In the genomic region with DNA sequence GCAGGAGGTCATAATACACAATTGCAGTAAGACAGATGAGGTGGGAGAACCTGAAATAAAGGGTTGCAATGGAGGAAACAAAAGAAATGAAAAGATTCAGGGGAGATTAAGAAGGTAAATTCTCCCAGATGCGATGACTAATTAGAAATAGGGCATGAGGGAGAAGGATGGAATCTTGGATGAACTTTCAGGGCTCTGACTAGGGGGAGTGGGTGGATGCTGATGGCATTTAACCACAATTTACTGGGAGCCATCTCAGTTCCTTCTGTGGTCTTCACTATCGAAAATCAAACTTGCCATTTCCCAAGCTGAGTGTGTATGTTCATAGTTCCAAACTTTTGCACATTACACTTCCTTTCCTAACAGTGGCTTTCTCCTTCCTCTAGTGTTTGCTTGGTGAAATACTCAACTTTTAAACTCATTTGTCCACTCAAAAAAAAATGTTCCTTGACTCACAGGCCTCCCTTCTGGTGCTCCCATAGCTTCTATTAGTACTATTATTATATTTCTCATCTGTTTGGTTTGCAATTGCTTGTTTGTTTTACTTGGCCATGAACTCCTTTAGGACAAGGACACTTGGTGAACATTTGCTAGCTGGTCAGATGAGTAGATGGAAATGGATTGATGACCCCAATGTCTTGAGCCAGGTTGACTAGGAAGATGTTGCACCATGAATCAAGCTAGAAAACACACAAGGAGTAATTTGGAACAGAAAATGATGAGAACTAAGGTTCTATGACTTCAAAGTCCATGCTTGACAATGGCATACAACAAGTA, we compare ENCODE assay signal across 1 cellular context.
TF ChIP-seq lines count a peak whose summit lies in the region.

No MANE protein-coding gene starts in this region.

TF ChIP-seq in HepG2, 621 proteins besides CTCF, POLR2A, EP300 and RAD21 (continued from another document and continues in another):
- TF ChIP-seq HMGXB3 (CRISPR knock-in tag; IDR thresholded peaks at IDR 0.05; ENCODE audit: borderline replicate concordance): no peak
- no peak for TF ChIP-seq ARNT2 (CRISPR knock-in tag; IDR thresholded peaks at IDR 0.05; ENCODE audit: low read depth)
- no peak for TF ChIP-seq KDM6A (CRISPR knock-in tag; IDR thresholded peaks at IDR 0.05; ENCODE audit: low read depth)
- TF ChIP-seq THRA (CRISPR knock-in tag; IDR thresholded peaks at IDR 0.05; ENCODE audit: borderline replicate concordance): peak; percentile 95
- no peak for TF ChIP-seq GLI4 (CRISPR knock-in tag; IDR thresholded peaks at IDR 0.05; ENCODE audit: borderline replicate concordance)
- TF ChIP-seq ZNF333 (CRISPR knock-in tag; IDR thresholded peaks at IDR 0.05; ENCODE audit: borderline replicate concordance): no peak
- TF ChIP-seq YY1 (IDR thresholded peaks at IDR 0.05; ENCODE audit: insufficient read depth, insufficient replicate concordance, low read depth, low read length): no peak
- TF ChIP-seq ELF4 (CRISPR knock-in tag; IDR thresholded peaks at IDR 0.05; ENCODE audit: borderline replicate concordance): no peak
- TF ChIP-seq, protein P1, sequence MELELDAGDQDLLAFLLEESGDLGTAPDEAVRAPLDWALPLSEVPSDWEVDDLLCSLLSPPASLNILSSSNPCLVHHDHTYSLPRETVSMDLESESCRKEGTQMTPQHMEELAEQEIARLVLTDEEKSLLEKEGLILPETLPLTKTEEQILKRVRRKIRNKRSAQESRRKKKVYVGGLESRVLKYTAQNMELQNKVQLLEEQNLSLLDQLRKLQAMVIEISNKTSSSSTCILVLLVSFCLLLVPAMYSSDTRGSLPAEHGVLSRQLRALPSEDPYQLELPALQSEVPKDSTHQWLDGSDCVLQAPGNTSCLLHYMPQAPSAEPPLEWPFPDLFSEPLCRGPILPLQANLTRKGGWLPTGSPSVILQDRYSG (CRISPR knock-in tag; IDR thresholded peaks at IDR 0.05): no peak
- TF ChIP-seq KLF16 (CRISPR knock-in tag; IDR thresholded peaks at IDR 0.05): no peak
- no peak for TF ChIP-seq DBP (CRISPR knock-in tag; IDR thresholded peaks at IDR 0.05; ENCODE audit: not compliant biosample characterization)
- TF ChIP-seq ATF7-NPFF (CRISPR knock-in tag; IDR thresholded peaks at IDR 0.05; ENCODE audit: low read depth): no peak
- TF ChIP-seq ZNF296 (CRISPR knock-in tag; conservative IDR thresholded peaks at IDR 0.05): no peak
- TF ChIP-seq, protein P2, sequence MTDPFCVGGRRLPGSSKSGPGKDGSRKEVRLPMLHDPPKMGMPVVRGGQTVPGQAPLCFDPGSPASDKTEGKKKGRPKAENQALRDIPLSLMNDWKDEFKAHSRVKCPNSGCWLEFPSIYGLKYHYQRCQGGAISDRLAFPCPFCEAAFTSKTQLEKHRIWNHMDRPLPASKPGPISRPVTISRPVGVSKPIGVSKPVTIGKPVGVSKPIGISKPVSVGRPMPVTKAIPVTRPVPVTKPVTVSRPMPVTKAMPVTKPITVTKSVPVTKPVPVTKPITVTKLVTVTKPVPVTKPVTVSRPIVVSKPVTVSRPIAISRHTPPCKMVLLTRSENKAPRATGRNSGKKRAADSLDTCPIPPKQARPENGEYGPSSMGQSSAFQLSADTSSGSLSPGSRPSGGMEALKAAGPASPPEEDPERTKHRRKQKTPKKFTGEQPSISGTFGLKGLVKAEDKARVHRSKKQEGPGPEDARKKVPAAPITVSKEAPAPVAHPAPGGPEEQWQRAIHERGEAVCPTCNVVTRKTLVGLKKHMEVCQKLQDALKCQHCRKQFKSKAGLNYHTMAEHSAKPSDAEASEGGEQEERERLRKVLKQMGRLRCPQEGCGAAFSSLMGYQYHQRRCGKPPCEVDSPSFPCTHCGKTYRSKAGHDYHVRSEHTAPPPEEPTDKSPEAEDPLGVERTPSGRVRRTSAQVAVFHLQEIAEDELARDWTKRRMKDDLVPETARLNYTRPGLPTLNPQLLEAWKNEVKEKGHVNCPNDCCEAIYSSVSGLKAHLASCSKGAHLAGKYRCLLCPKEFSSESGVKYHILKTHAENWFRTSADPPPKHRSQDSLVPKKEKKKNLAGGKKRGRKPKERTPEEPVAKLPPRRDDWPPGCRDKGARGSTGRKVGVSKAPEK (CRISPR knock-in tag; IDR thresholded peaks at IDR 0.05; ENCODE audit: borderline replicate concordance): no peak
- TF ChIP-seq ZFP36L1 (CRISPR knock-in tag; IDR thresholded peaks at IDR 0.05): no peak
- no peak for TF ChIP-seq SOX13 (IDR thresholded peaks at IDR 0.05)
- 0 out of 4 replicates have a peak, but pooled peaks of 1 of the 2 experiments have one; percentile 15 for TF ChIP-seq SOX13 (CRISPR knock-in tag; conservative IDR thresholded peaks at IDR 0.05 in 1 of 2, IDR thresholded peaks at IDR 0.05 in 1 of 2)
- TF ChIP-seq ZNF7 (CRISPR knock-in tag; IDR thresholded peaks at IDR 0.05): no peak
- no peak for TF ChIP-seq E2F5 (CRISPR knock-in tag; conservative IDR thresholded peaks at IDR 0.05)
- no peak for TF ChIP-seq PLSCR1 (CRISPR knock-in tag; IDR thresholded peaks at IDR 0.05; ENCODE audit: borderline replicate concordance)
- TF ChIP-seq GPN1 (CRISPR knock-in tag; IDR thresholded peaks at IDR 0.05; ENCODE audit: borderline replicate concordance): no peak
- no peak for TF ChIP-seq ZSCAN30 (CRISPR knock-in tag; IDR thresholded peaks at IDR 0.05)
- TF ChIP-seq FOXA1 (IDR thresholded peaks at IDR 0.05): no peak
- peak; percentile 40; the same call in 1 of the 2 replicates for TF ChIP-seq FOXA1 (CRISPR knock-in tag; IDR thresholded peaks at IDR 0.05)
- no peak for TF ChIP-seq THYN1 (CRISPR knock-in tag; IDR thresholded peaks at IDR 0.05; ENCODE audit: borderline replicate concordance, low read depth)
- TF ChIP-seq ZMYM4 (CRISPR knock-in tag; IDR thresholded peaks at IDR 0.05): 0 out of 2 replicates have a peak, but pooled peaks have one; percentile 12
- no peak for TF ChIP-seq ZNF773 (CRISPR knock-in tag; IDR thresholded peaks at IDR 0.05; ENCODE audit: borderline replicate concordance)
- TF ChIP-seq NR2C2 (CRISPR knock-in tag; IDR thresholded peaks at IDR 0.05; ENCODE audit: borderline replicate concordance): peak; percentile 22; the same call in 1 of the 2 replicates
- no peak for TF ChIP-seq IRF1 (CRISPR knock-in tag; IDR thresholded peaks at IDR 0.05; ENCODE audit: low read depth)
- TF ChIP-seq HNRNPK (IDR thresholded peaks at IDR 0.05; ENCODE audit: low read depth, low read length, poor library complexity, severe bottlenecking): no peak
- TF ChIP-seq GATAD2A (CRISPR knock-in tag; IDR thresholded peaks at IDR 0.05): peak; percentile 56
- TF ChIP-seq ZNF263 (CRISPR knock-in tag; IDR thresholded peaks at IDR 0.05): peak; percentile 67; the same call in 1 of the 2 replicates
- peak; percentile 48 for TF ChIP-seq FOXA3 (CRISPR knock-in tag; IDR thresholded peaks at IDR 0.05)
- TF ChIP-seq U2AF2 (IDR thresholded peaks at IDR 0.05; ENCODE audit: low read depth, low read length): no peak
- TF ChIP-seq ARID5B (CRISPR knock-in tag; IDR thresholded peaks at IDR 0.05): 0 out of 2 replicates have a peak, but pooled peaks have one; percentile 44
- peak; percentile 78 for TF ChIP-seq RARA (CRISPR knock-in tag; IDR thresholded peaks at IDR 0.05)
- no peak for TF ChIP-seq MAZ (IDR thresholded peaks at IDR 0.05; ENCODE audit: borderline replicate concordance, low read depth, low read length)
- no peak for TF ChIP-seq MAZ (CRISPR knock-in tag; IDR thresholded peaks at IDR 0.05; ENCODE audit: low read depth)
- TF ChIP-seq ZNF879 (CRISPR knock-in tag; IDR thresholded peaks at IDR 0.05): no peak
- no peak for TF ChIP-seq ZNF446 (CRISPR knock-in tag; IDR thresholded peaks at IDR 0.05)
